12 cellular contexts compared by ENCODE assay signal in genomic region chr12:52279683-52280318, GRCh38. TPM values are rescaled to one million over a fixed set of nuclear protein-coding genes. Genes with fewer than 3 reads are reported as not detected.
DNase-seq lines count a peak whose midpoint lies in the region; ATAC-seq and TF ChIP-seq lines count a peak whose summit lies in the region.
"Had no signal": no experiment of that assay in that cellular context is flagged by ENCODE, and none has a peak within 500 bp of the region (broad histone marks: within the 10 kb centered on the region; RNA-seq: fewer than 3 reads in every experiment).

No MANE protein-coding gene starts in this region.

- H2AFZ ChIP-seq in mammary epithelial cell (ENCODE audit: low read depth, low read length): no peak overlapping the region

- H3K27me3 ChIP-seq in mammary epithelial cell (ENCODE audit: insufficient read depth, low read length) (no peaks in the 10 kb centered on the region), muscle layer of colon (ENCODE audit: control insufficient read depth in 1 of 2, insufficient read depth in 2 of 2, low read length in 2 of 2) (no peaks in the 10 kb centered on the region)
- no peaks in the 10 kb centered on the region for H3K27me3 ChIP-seq in CD8-positive, alpha-beta memory T cell (ENCODE audit: insufficient read depth, low read length, poor library complexity, severe bottlenecking)

- no peaks in the 10 kb centered on the region for H3K36me3 ChIP-seq in mammary epithelial cell (ENCODE audit: insufficient read depth, low read length)
- H3K36me3 ChIP-seq in muscle layer of colon (ENCODE audit: insufficient read depth, low read length): no peaks in the 10 kb centered on the region
- no peaks in the 10 kb centered on the region for H3K36me3 ChIP-seq in CD8-positive, alpha-beta memory T cell (ENCODE audit: insufficient read depth, low read length)

- H3K27ac ChIP-seq in mammary epithelial cell (ENCODE audit: insufficient read depth, low read depth, low read length): peak overlapping the region; percentile 100
- H3K27ac ChIP-seq in muscle layer of colon (ENCODE audit: low read depth, low read length): peak overlapping the region; percentile 75
- no peak overlapping the region for H3K27ac ChIP-seq in CD8-positive, alpha-beta memory T cell (ENCODE audit: low read depth, low read length)

- TSS peak; percentile 88 for BruUV-seq in mammary epithelial cell (replicated peaks; lab: Mats Ljungman, UMichigan)

- no peaks in the 10 kb centered on the region for H4K20me1 ChIP-seq in mammary epithelial cell (ENCODE audit: insufficient read depth, low read length)

- in situ Hi-C loops in mammary epithelial cell (cut with MboI; ENCODE audit: low sequenced_read_pairs in 2 of 2): loop anchor here in 1 of 2 donors (5.0 kb wide), 1 partner anchor 48 kb away; no protein-coding TSS in a partner anchor

- H3K36me3 Mint-ChIP-seq in activated CD4-positive, alpha-beta T cell treated with anti-CD3 and anti-CD28 coated beads, Interleukin-2, amount 10 ng/mL, durations not matched to agents 7 days and 5 days (ENCODE audit: low read depth): no peaks in the 10 kb centered on the region
- no peaks in the 10 kb centered on the region for H3K36me3 Mint-ChIP-seq in CD8-positive, alpha-beta memory T cell
- H3K36me3 Mint-ChIP-seq in activated naive CD4-positive, alpha-beta T cell treated with anti-CD3 and anti-CD28 coated beads for 36 hours (ENCODE audit: low read depth): no peaks in the 10 kb centered on the region
- H3K36me3 Mint-ChIP-seq in activated CD8-positive, alpha-beta T cell treated with anti-CD3 and anti-CD28 coated beads, Interleukin-2, amount 10 ng/mL, durations not matched to agents 7 days and 5 days (ENCODE audit: low read depth): no peaks in the 10 kb centered on the region

- H3K79me2 ChIP-seq in mammary epithelial cell (ENCODE audit: insufficient read depth, low read length): no peaks in the 10 kb centered on the region

- no peak overlapping the region for H3K4me3 ChIP-seq in mammary epithelial cell (replicated peaks in 1 of 3; ENCODE audit: insufficient read depth in 1 of 3, low read depth in 2 of 3, low read length in 3 of 3)
- H3K4me3 ChIP-seq in muscle layer of colon (ENCODE audit: low read depth in 1 of 2, low read length in 2 of 2): no peak overlapping the region
- H3K4me3 ChIP-seq in CD8-positive, alpha-beta memory T cell (ENCODE audit: low read length): no peak overlapping the region

- CTCF ChIA-PET in activated CD4-positive, alpha-beta T cell treated with anti-CD3 and anti-CD28 coated beads, Interleukin-2, amount 10 ng/mL, durations not matched to agents 7 days and 5 days (lab: Charles Lee): interaction anchor here (0.6 to 2.9 kb wide), 24 partner anchors 10 to 401 kb away, joined by 3 to 19 read pairs (median 4); no protein-coding TSS in a partner anchor
- CTCF ChIA-PET in mammary epithelial cell (lab: Charles Lee; ENCODE audit: low non-redundant PET): interaction anchor here (0.5 to 1.7 kb wide), 9 partner anchors 10 to 123 kb away, joined by 3 to 26 read pairs (median 4); no protein-coding TSS in a partner anchor
- CTCF ChIA-PET in CD8-positive, alpha-beta memory T cell (lab: Charles Lee): interaction anchor here (0.6 to 3.2 kb wide), 17 partner anchors 9 to 119 kb away, joined by 3 to 20 read pairs (median 4); partner anchors contain the start of gene KRT85
- CTCF ChIA-PET in activated naive CD4-positive, alpha-beta T cell treated with anti-CD3 and anti-CD28 coated beads for 36 hours (lab: Charles Lee): interaction anchor here (0.5 to 4.2 kb wide), 41 partner anchors 8 to 854 kb away, joined by 3 to 29 read pairs (median 3); partner anchors contain the start of gene KRT83
- CTCF ChIA-PET in activated CD8-positive, alpha-beta T cell treated with anti-CD3 and anti-CD28 coated beads, Interleukin-2, amount 10 ng/mL, durations not matched to agents 7 days and 5 days (lab: Charles Lee): interaction anchor here (0.6 to 7.8 kb wide), 53 partner anchors 9 to 600 kb away, joined by 3 to 89 read pairs (median 5); no protein-coding TSS in a partner anchor

- dilution Hi-C loops in mammary epithelial cell (cut with HindIII; ENCODE audit: low sequenced_read_pairs): loop anchor here (5.0 kb wide), 2 partner anchors 42 to 68 kb away; no protein-coding TSS in a partner anchor

- peak overlapping the region; percentile 39 for H3K4me2 ChIP-seq in mammary epithelial cell (ENCODE audit: insufficient read depth, low read depth, low read length)

- H3K9me3 Mint-ChIP-seq in activated CD4-positive, alpha-beta T cell treated with anti-CD3 and anti-CD28 coated beads, Interleukin-2, amount 10 ng/mL, durations not matched to agents 7 days and 5 days: no peaks in the 10 kb centered on the region
- H3K9me3 Mint-ChIP-seq in CD8-positive, alpha-beta memory T cell: no peaks in the 10 kb centered on the region
- H3K9me3 Mint-ChIP-seq in activated naive CD4-positive, alpha-beta T cell treated with anti-CD3 and anti-CD28 coated beads for 36 hours: no peaks in the 10 kb centered on the region
- no peaks in the 10 kb centered on the region for H3K9me3 Mint-ChIP-seq in activated CD8-positive, alpha-beta T cell treated with anti-CD3 and anti-CD28 coated beads, Interleukin-2, amount 10 ng/mL, durations not matched to agents 7 days and 5 days (ENCODE audit: insufficient read depth)

- WGBS in mammary epithelial cell (ENCODE audit: low coverage, missing lambda C conversion rate): 66% methylated on average over 10 of the region's 10 CpGs

- H3K27ac Mint-ChIP-seq in activated CD4-positive, alpha-beta T cell treated with anti-CD3 and anti-CD28 coated beads, Interleukin-2, amount 10 ng/mL, durations not matched to agents 7 days and 5 days: peak overlapping the region; percentile 43
- no peak overlapping the region for H3K27ac Mint-ChIP-seq in CD8-positive, alpha-beta memory T cell
- no peak overlapping the region for H3K27ac Mint-ChIP-seq in activated naive CD4-positive, alpha-beta T cell treated with anti-CD3 and anti-CD28 coated beads for 36 hours
- no peak overlapping the region for H3K27ac Mint-ChIP-seq in activated CD8-positive, alpha-beta T cell treated with anti-CD3 and anti-CD28 coated beads, Interleukin-2, amount 10 ng/mL, durations not matched to agents 7 days and 5 days

- intact Hi-C loops in mammary epithelial cell (cut with micrococcal nuclease): loop anchor here (1.0 to 2.0 kb wide), 9 partner anchors 18 to 599 kb away; partner anchors contain the start of gene KRT80
- intact Hi-C loops in activated naive CD4-positive, alpha-beta T cell treated with anti-CD3 and anti-CD28 coated beads for 36 hours (cut with micrococcal nuclease): loop anchor here (2.0 kb wide), 2 partner anchors 57 to 123 kb away; no protein-coding TSS in a partner anchor

- no peak for ATAC-seq in activated CD8-positive, alpha-beta T cell treated with anti-CD3 and anti-CD28 coated beads, Interleukin-2, amount 10 ng/mL, durations not matched to agents 7 days and 5 days

- no peak for TF ChIP-seq CTCF in mammary epithelial cell (conservative IDR thresholded peaks at IDR 0.05 in 1 of 2, IDR thresholded peaks at IDR 0.05 in 1 of 2; ENCODE audit: extremely low read depth in 1 of 2, insufficient read depth in 1 of 2, low read depth in 1 of 2, low read length in 2 of 2)

- H3K4me1 ChIP-seq in mammary epithelial cell (ENCODE audit: insufficient read depth, low read length): peaks cover 51% of the 10 kb centered on the region
- H3K4me1 ChIP-seq in muscle layer of colon (ENCODE audit: insufficient read depth, low read length): peaks cover 26% of the 10 kb centered on the region
- peaks cover 6% of the 10 kb centered on the region for H3K4me1 ChIP-seq in CD8-positive, alpha-beta memory T cell (ENCODE audit: insufficient read depth, low read length)

- peaks cover 32% of the 10 kb centered on the region for H3K27me3 Mint-ChIP-seq in activated CD4-positive, alpha-beta T cell treated with anti-CD3 and anti-CD28 coated beads, Interleukin-2, amount 10 ng/mL, durations not matched to agents 7 days and 5 days
- H3K27me3 Mint-ChIP-seq in CD8-positive, alpha-beta memory T cell: peaks cover 16 to 54% of the 10 kb centered on the region in 2 donors
- H3K27me3 Mint-ChIP-seq in activated naive CD4-positive, alpha-beta T cell treated with anti-CD3 and anti-CD28 coated beads for 36 hours (ENCODE audit: low read depth): peaks cover 12% of the 10 kb centered on the region
- peaks cover 35% of the 10 kb centered on the region for H3K27me3 Mint-ChIP-seq in activated CD8-positive, alpha-beta T cell treated with anti-CD3 and anti-CD28 coated beads, Interleukin-2, amount 10 ng/mL, durations not matched to agents 7 days and 5 days (ENCODE audit: low read depth)

- H3K4me3 Mint-ChIP-seq in activated CD4-positive, alpha-beta T cell treated with anti-CD3 and anti-CD28 coated beads, Interleukin-2, amount 10 ng/mL, durations not matched to agents 7 days and 5 days: no peak overlapping the region
- peak overlapping the region in 1 of 7 donors; percentile 65 for H3K4me3 Mint-ChIP-seq in CD8-positive, alpha-beta memory T cell
- no peak overlapping the region for H3K4me3 Mint-ChIP-seq in activated naive CD4-positive, alpha-beta T cell treated with anti-CD3 and anti-CD28 coated beads for 36 hours
- no peak overlapping the region for H3K4me3 Mint-ChIP-seq in activated CD8-positive, alpha-beta T cell treated with anti-CD3 and anti-CD28 coated beads, Interleukin-2, amount 10 ng/mL, durations not matched to agents 7 days and 5 days

- DNase-seq in activated CD4-positive, alpha-beta T cell treated with anti-CD3 and anti-CD28 coated beads, Interleukin-2, amount 10 ng/mL, durations not matched to agents 7 days and 5 days: no peak
- DNase-seq in activated CD4-positive, alpha-beta T cell treated with anti-CD3 and anti-CD28 coated beads for 4 hours: no peak
- DNase-seq in mammary epithelial cell: no peak
- DNase-seq in ureter (ENCODE audit: low spot score): peak; percentile 35
- no peak for DNase-seq in CD8-positive, alpha-beta memory T cell
- no peak for DNase-seq in activated naive CD4-positive, alpha-beta T cell treated with anti-CD3 and anti-CD28 coated beads for 36 hours
- DNase-seq in activated CD8-positive, alpha-beta T cell treated with anti-CD3 and anti-CD28 coated beads, Interleukin-2, amount 10 ng/mL, durations not matched to agents 7 days and 5 days: no peak
- DNase-seq: NCI-H446 treated with DMSO at 0.1 percent for 48 hours had no signal

- no peaks in the 10 kb centered on the region for H3K9me3 ChIP-seq in mammary epithelial cell (replicated peaks; ENCODE audit: insufficient read depth, low read length)
- H3K9me3 ChIP-seq in muscle layer of colon (ENCODE audit: low read length): no peaks in the 10 kb centered on the region
- no peaks in the 10 kb centered on the region for H3K9me3 ChIP-seq in CD8-positive, alpha-beta memory T cell (ENCODE audit: low read length)

- POLR2A ChIA-PET in activated CD4-positive, alpha-beta T cell treated with anti-CD3 and anti-CD28 coated beads, Interleukin-2, amount 10 ng/mL, durations not matched to agents 7 days and 5 days (lab: Charles Lee): no interaction called here
- POLR2A ChIA-PET in CD8-positive, alpha-beta memory T cell (lab: Charles Lee): interaction anchor here (1.2 kb wide), 1 partner anchor 1380 kb away, joined by 3 read pairs; no protein-coding TSS in a partner anchor
- POLR2A ChIA-PET in activated CD8-positive, alpha-beta T cell treated with anti-CD3 and anti-CD28 coated beads, Interleukin-2, amount 10 ng/mL, durations not matched to agents 7 days and 5 days (lab: Charles Lee): no interaction called here

- H3K4me1 Mint-ChIP-seq in activated CD4-positive, alpha-beta T cell treated with anti-CD3 and anti-CD28 coated beads, Interleukin-2, amount 10 ng/mL, durations not matched to agents 7 days and 5 days: peaks cover 11% of the 10 kb centered on the region
- peaks cover 6 to 11% (median 10%) of the 10 kb centered on the region in 3 donors for H3K4me1 Mint-ChIP-seq in CD8-positive, alpha-beta memory T cell
- H3K4me1 Mint-ChIP-seq in activated naive CD4-positive, alpha-beta T cell treated with anti-CD3 and anti-CD28 coated beads for 36 hours (ENCODE audit: low read depth): peaks cover 3% of the 10 kb centered on the region
- H3K4me1 Mint-ChIP-seq in activated CD8-positive, alpha-beta T cell treated with anti-CD3 and anti-CD28 coated beads, Interleukin-2, amount 10 ng/mL, durations not matched to agents 7 days and 5 days (ENCODE audit: low read depth): peaks cover 21% of the 10 kb centered on the region

- H3K9ac ChIP-seq in mammary epithelial cell (ENCODE audit: insufficient read depth, low read length): peak overlapping the region; percentile 97
- H3K9ac ChIP-seq in muscle layer of colon (ENCODE audit: low read length): no peak overlapping the region

RNA-seq across cellular contexts. Expression of gene KRT86, which starts 5.4 kb away (rescaled TPM):
- total RNA-seq in activated CD4-positive, alpha-beta T cell treated with anti-CD3 and anti-CD28 coated beads, Interleukin-2, amount 10 ng/mL, durations not matched to agents 7 days and 5 days: not detected
- 10 to 100 TPM in 1 of 2 donors, 1 to 10 TPM in 1; 6.3 to 34.9 TPM for total RNA-seq in mammary epithelial cell
- 8.6 TPM for polyA plus RNA-seq in mammary epithelial cell
- 0.72 TPM for polyA minus RNA-seq in mammary epithelial cell
- 0.62 TPM for total RNA-seq in ureter
- total RNA-seq in CD8-positive, alpha-beta memory T cell: under 1 TPM in 1 of 2 experiments, not detected in 1; 0.31 TPM
- polyA plus RNA-seq in CD8-positive, alpha-beta memory T cell: not detected
- total RNA-seq in activated naive CD4-positive, alpha-beta T cell treated with anti-CD3 and anti-CD28 coated beads for 36 hours: under 1 TPM in 1 of 2 experiments, not detected in 1; 0.15 TPM
- 1 to 10 TPM; 1.1 TPM for total RNA-seq in activated CD8-positive, alpha-beta T cell treated with anti-CD3 and anti-CD28 coated beads, Interleukin-2, amount 10 ng/mL, durations not matched to agents 7 days and 5 days

RNA-seq across cellular contexts. Expression of gene KRT81, which starts 11.5 kb away (rescaled TPM):
- not detected for total RNA-seq in activated CD4-positive, alpha-beta T cell treated with anti-CD3 and anti-CD28 coated beads, Interleukin-2, amount 10 ng/mL, durations not matched to agents 7 days and 5 days
- total RNA-seq in mammary epithelial cell (100 to 1,000 TPM; 176 to 903 TPM), ureter (not detected)
- polyA plus RNA-seq in mammary epithelial cell: 90.5 TPM
- polyA minus RNA-seq in mammary epithelial cell: 21.9 TPM
- not detected for total RNA-seq in CD8-positive, alpha-beta memory T cell
- polyA plus RNA-seq in CD8-positive, alpha-beta memory T cell: not detected
- not detected for total RNA-seq in activated naive CD4-positive, alpha-beta T cell treated with anti-CD3 and anti-CD28 coated beads for 36 hours
- total RNA-seq in activated CD8-positive, alpha-beta T cell treated with anti-CD3 and anti-CD28 coated beads, Interleukin-2, amount 10 ng/mL, durations not matched to agents 7 days and 5 days: under 1 TPM; 0.29 to 0.42 TPM
- total RNA-seq: occipital lobe; T-helper 1 cell treated with Interleukin-12 subunit alpha and Interleukin-12 subunit beta and Interleukin-4 antibody, amounts not matched to agents 30 ng/mL and 1 ng/mL, for 36 hours had no signal

RNA-seq across cellular contexts. Expression of gene KRT83, which starts 41.4 kb away (rescaled TPM):
- total RNA-seq in activated CD4-positive, alpha-beta T cell treated with anti-CD3 and anti-CD28 coated beads, Interleukin-2, amount 10 ng/mL, durations not matched to agents 7 days and 5 days: not detected
- total RNA-seq in mammary epithelial cell: 1 to 10 TPM in 1 of 2 donors, not detected in 1; 9.0 TPM
- polyA plus RNA-seq in mammary epithelial cell: 0.07 TPM
- polyA minus RNA-seq in mammary epithelial cell: not detected
- total RNA-seq in ureter: not detected
- not detected for total RNA-seq in CD8-positive, alpha-beta memory T cell
- not detected for polyA plus RNA-seq in CD8-positive, alpha-beta memory T cell
- total RNA-seq in activated naive CD4-positive, alpha-beta T cell treated with anti-CD3 and anti-CD28 coated beads for 36 hours: not detected
- not detected for total RNA-seq in activated CD8-positive, alpha-beta T cell treated with anti-CD3 and anti-CD28 coated beads, Interleukin-2, amount 10 ng/mL, durations not matched to agents 7 days and 5 days
- total RNA-seq: dermis microvascular lymphatic vessel endothelial cell; occipital lobe; T-helper 1 cell treated with Interleukin-12 subunit alpha and Interleukin-12 subunit beta and Interleukin-4 antibody, amounts not matched to agents 30 ng/mL and 1 ng/mL, for 36 hours had no signal

RNA-seq across cellular contexts. Expression of gene KRT7, which starts 46.8 kb away (rescaled TPM):
- 1 to 10 TPM; 2.2 to 2.5 TPM for total RNA-seq in activated CD4-positive, alpha-beta T cell treated with anti-CD3 and anti-CD28 coated beads, Interleukin-2, amount 10 ng/mL, durations not matched to agents 7 days and 5 days
- 1,000 to 10,000 TPM; 2,215 to 3,387 TPM for total RNA-seq in mammary epithelial cell
- 3,281 TPM for polyA plus RNA-seq in mammary epithelial cell
- polyA minus RNA-seq in mammary epithelial cell: 4,390 TPM
- total RNA-seq in ureter: 2,511 TPM
- total RNA-seq in CD8-positive, alpha-beta memory T cell: 1 to 10 TPM; 3.2 to 5.6 TPM
- not detected for polyA plus RNA-seq in CD8-positive, alpha-beta memory T cell
- 1 to 10 TPM; 1.9 to 3.4 TPM for total RNA-seq in activated naive CD4-positive, alpha-beta T cell treated with anti-CD3 and anti-CD28 coated beads for 36 hours
- 10 to 100 TPM; 14.4 to 14.7 TPM for total RNA-seq in activated CD8-positive, alpha-beta T cell treated with anti-CD3 and anti-CD28 coated beads, Interleukin-2, amount 10 ng/mL, durations not matched to agents 7 days and 5 days
- total RNA-seq: occipital lobe had no signal

Comparison
In these comparisons a context has a peak if more than half of its experiments do, and no peak if none do; other contexts are left out.
1. RNA of gene KRT81, which starts 11.5 kb away (total RNA-seq): 176 to 903 TPM in mammary epithelial cell; 0.29 to 0.42 TPM in activated CD8-positive, alpha-beta T cell treated with anti-CD3 and anti-CD28 coated beads, Interleukin-2, amount 10 ng/mL, durations not matched to agents 7 days and 5 days, not detected in ureter (single experiment), not detected in activated CD4-positive, alpha-beta T cell treated with anti-CD3 and anti-CD28 coated beads, Interleukin-2, amount 10 ng/mL, durations not matched to agents 7 days and 5 days, not detected in CD8-positive, alpha-beta memory T cell and not detected in activated naive CD4-positive, alpha-beta T cell treated with anti-CD3 and anti-CD28 coated beads for 36 hours; every median in the first group is over 100 times any median in the second.